In the genomic region with DNA sequence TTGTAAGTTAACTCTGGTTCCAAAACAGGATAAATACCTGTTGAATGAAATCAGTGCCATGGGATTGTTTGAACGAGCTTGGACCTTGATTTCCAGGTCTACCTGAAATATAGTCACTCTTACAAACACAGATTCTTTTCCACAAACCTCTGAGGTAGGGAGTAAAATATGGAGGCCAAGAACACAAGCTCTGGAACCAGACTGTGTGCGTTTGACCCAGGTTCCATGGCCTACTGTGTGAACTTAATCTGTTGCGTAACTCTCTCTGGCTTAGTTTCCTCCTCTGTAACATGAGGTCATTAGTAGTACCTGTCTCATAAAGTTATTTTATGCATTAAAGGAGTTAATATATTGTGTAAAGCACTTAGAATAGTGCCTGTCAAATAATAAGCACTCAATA, we compare ENCODE assay signal across 32 cellular contexts.
"Had no signal": no experiment of that assay in that cellular context is flagged by ENCODE, and none has a peak within 500 bp of the region (broad histone marks: within the 10 kb centered on the region; RNA-seq: fewer than 3 reads in every experiment).

No MANE protein-coding gene starts in this region.

- ATAC-seq: activated CD8-positive, alpha-beta memory T cell treated with anti-CD3 and anti-CD28 coated beads, Interleukin-2, amount 10 ng/mL, durations not matched to agents 7 days and 5 days; activated T-cell treated with anti-CD3 and anti-CD28 coated beads, Interleukin-2, amount 50 U/mL, for 72 hours; activated T-helper 17 cell treated with anti-CD3 and anti-CD28 coated beads, Interleukin-2, amount 50 U/mL, for 72 hours; PC-3; SK-N-SH treated with all-trans-retinoic acid at 6 μM for 48 hours; T-cell had no signal

- H3K27ac Mint-ChIP-seq: activated CD4-positive, alpha-beta memory T cell treated with anti-CD3 and anti-CD28 coated beads, Interleukin-2, amount 10 ng/mL, durations not matched to agents 7 days and 5 days; activated CD8-positive, alpha-beta memory T cell treated with anti-CD3 and anti-CD28 coated beads, Interleukin-2, amount 10 ng/mL, durations not matched to agents 7 days and 5 days; activated naive CD8-positive, alpha-beta T cell treated with anti-CD3 and anti-CD28 coated beads, Interleukin-2, amount 10 ng/mL, durations not matched to agents 7 days and 5 days; activated T-cell treated with anti-CD3 and anti-CD28 coated beads, Interleukin-2, amount 50 U/mL, for 72 hours had no signal

- H3K27me3 ChIP-seq: ascending aorta, MG63, Peyer's patch had no signal

- H3K4me3 ChIP-seq: ascending aorta, MG63, Peyer's patch had no signal

- DNase-seq: activated B cell treated with CpG ODN at 0.5 μM for 24 hours; activated CD4-positive, alpha-beta memory T cell treated with anti-CD3 and anti-CD28 coated beads, Interleukin-2, amount 10 ng/mL, durations not matched to agents 7 days and 5 days; activated CD4-positive, alpha-beta T cell treated with anti-CD3 and anti-CD28 coated beads for 1 hour; activated CD4-positive, alpha-beta T cell treated with anti-CD3 and anti-CD28 coated beads for 48 hours; activated CD8-positive, alpha-beta memory T cell treated with anti-CD3 and anti-CD28 coated beads for 24 hours; activated CD8-positive, alpha-beta memory T cell treated with anti-CD3 and anti-CD28 coated beads, Interleukin-2, amount 10 ng/mL, durations not matched to agents 7 days and 5 days; activated CD8-positive, alpha-beta memory T cell treated with anti-CD3 and anti-CD28 coated beads, Interleukin-2, amount 50 U/mL, for 48 hours; activated effector memory CD4-positive, alpha-beta T cell treated with anti-CD3 and anti-CD28 coated beads, Interleukin-2, amount 50 U/mL, for 16 hours; activated naive CD4-positive, alpha-beta T cell; activated naive CD8-positive, alpha-beta T cell treated with anti-CD3 and anti-CD28 coated beads, Interleukin-2, amount 10 ng/mL, durations not matched to agents 7 days and 5 days; activated T-cell treated with anti-CD3 and anti-CD28 coated beads, Interleukin-2, amount 50 U/mL, for 72 hours; amygdala; MG63; MV-4-11; NCI-H1092; NCI-H1436 treated with DMSO at 0.1 percent for 48 hours; NCI-H1694 treated with DMSO at 0.1 percent for 48 hours; NCI-H2029; NCI-H345; NCI-H524 treated with DMSO at 0.1 percent for 48 hours; PC-3; Peyer's patch; RPMI8226; SHP77 treated with DMSO at 0.1 percent for 48 hours; T-cell; T-helper 2 cell; T-helper 9 cell had no signal

- H3K4me1 ChIP-seq: ascending aorta, Peyer's patch had no signal

- H3K4me1 Mint-ChIP-seq: activated CD4-positive, alpha-beta memory T cell treated with anti-CD3 and anti-CD28 coated beads, Interleukin-2, amount 10 ng/mL, durations not matched to agents 7 days and 5 days had no signal

- H3K27me3 Mint-ChIP-seq: activated B cell treated with CpG ODN at 0.5 μM for 24 hours; activated CD4-positive, alpha-beta memory T cell treated with anti-CD3 and anti-CD28 coated beads, Interleukin-2, amount 10 ng/mL, durations not matched to agents 7 days and 5 days; activated CD8-positive, alpha-beta memory T cell treated with anti-CD3 and anti-CD28 coated beads, Interleukin-2, amount 10 ng/mL, durations not matched to agents 7 days and 5 days; activated naive CD4-positive, alpha-beta T cell treated with anti-CD3 and anti-CD28 coated beads, Interleukin-2, amount 50 U/mL, for 24 hours; activated naive CD8-positive, alpha-beta T cell treated with anti-CD3 and anti-CD28 coated beads, Interleukin-2, amount 10 ng/mL, durations not matched to agents 7 days and 5 days; activated T-helper 17 cell treated with anti-CD3 and anti-CD28 coated beads, Interleukin-2, amount 50 U/mL, for 72 hours; T-cell had no signal

- H3K4me3 Mint-ChIP-seq: activated B cell treated with CpG ODN at 0.5 μM for 24 hours; activated CD4-positive, alpha-beta memory T cell treated with anti-CD3 and anti-CD28 coated beads, Interleukin-2, amount 10 ng/mL, durations not matched to agents 7 days and 5 days; activated CD8-positive, alpha-beta memory T cell treated with anti-CD3 and anti-CD28 coated beads, Interleukin-2, amount 10 ng/mL, durations not matched to agents 7 days and 5 days; activated naive CD4-positive, alpha-beta T cell treated with anti-CD3 and anti-CD28 coated beads, Interleukin-2, amount 50 U/mL, for 24 hours; activated naive CD8-positive, alpha-beta T cell treated with anti-CD3 and anti-CD28 coated beads, Interleukin-2, amount 10 ng/mL, durations not matched to agents 7 days and 5 days; activated T-cell treated with anti-CD3 and anti-CD28 coated beads, Interleukin-2, amount 50 U/mL, for 72 hours; activated T-helper 17 cell treated with anti-CD3 and anti-CD28 coated beads, Interleukin-2, amount 50 U/mL, for 72 hours; T-cell had no signal

- H3K9me3 ChIP-seq: ascending aorta, MG63, Peyer's patch had no signal

- H3K27ac ChIP-seq: ascending aorta, Peyer's patch, VCaP had no signal
